ENCODE assay signal across 1 cellular context in the genomic region with DNA sequence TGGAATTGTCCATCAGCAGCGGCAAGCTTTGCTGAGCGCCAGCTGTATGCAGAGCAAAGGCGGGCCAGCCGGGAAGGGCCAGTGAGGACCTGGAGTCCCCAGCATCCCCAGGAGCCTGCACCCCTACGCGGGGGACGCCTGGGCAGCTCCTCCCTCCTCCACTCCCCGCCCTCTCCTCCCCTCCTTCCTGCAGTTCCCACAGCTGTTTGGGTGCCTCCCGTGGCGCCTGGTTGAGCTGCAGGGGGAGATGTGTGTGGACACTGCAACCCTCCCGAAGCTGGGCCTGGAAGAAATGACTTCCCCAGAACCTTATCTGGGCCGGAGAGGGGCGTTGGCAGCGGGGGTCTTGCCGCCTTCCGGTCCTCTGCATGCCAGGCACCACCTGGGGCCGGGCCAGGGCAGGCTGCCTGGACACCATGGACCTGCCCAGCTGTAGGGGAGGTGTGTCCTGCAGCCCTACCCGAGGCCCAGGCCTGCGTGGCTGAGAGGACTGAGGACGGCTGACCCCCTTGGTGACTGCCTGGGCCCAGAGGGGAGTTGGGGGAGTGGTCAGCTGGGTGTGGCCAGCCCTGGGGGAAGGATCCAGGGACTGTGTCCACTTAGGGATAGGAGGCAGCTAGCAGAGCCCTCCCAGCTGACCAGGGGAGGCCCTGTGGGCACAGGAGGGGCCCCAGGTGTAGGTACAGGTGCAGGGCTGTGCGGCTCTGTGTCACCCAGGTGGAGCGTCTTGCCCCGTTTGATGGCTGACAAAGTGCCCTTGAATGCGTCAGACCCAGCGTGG.
TF ChIP-seq lines count a peak whose summit lies in the region.

No MANE protein-coding gene starts in this region.

TF ChIP-seq in HepG2, 621 proteins besides CTCF, POLR2A, EP300 and RAD21:
- no peak for TF ChIP-seq ETS1 (CRISPR knock-in tag; IDR thresholded peaks at IDR 0.05)
- no peak for TF ChIP-seq ZNF124 (CRISPR knock-in tag; IDR thresholded peaks at IDR 0.05)
- TF ChIP-seq JARID2 (CRISPR knock-in tag; IDR thresholded peaks at IDR 0.05; ENCODE audit: insufficient replicate concordance): no peak
- no peak for TF ChIP-seq SATB2 (CRISPR knock-in tag; IDR thresholded peaks at IDR 0.05)
- TF ChIP-seq, protein P1, sequence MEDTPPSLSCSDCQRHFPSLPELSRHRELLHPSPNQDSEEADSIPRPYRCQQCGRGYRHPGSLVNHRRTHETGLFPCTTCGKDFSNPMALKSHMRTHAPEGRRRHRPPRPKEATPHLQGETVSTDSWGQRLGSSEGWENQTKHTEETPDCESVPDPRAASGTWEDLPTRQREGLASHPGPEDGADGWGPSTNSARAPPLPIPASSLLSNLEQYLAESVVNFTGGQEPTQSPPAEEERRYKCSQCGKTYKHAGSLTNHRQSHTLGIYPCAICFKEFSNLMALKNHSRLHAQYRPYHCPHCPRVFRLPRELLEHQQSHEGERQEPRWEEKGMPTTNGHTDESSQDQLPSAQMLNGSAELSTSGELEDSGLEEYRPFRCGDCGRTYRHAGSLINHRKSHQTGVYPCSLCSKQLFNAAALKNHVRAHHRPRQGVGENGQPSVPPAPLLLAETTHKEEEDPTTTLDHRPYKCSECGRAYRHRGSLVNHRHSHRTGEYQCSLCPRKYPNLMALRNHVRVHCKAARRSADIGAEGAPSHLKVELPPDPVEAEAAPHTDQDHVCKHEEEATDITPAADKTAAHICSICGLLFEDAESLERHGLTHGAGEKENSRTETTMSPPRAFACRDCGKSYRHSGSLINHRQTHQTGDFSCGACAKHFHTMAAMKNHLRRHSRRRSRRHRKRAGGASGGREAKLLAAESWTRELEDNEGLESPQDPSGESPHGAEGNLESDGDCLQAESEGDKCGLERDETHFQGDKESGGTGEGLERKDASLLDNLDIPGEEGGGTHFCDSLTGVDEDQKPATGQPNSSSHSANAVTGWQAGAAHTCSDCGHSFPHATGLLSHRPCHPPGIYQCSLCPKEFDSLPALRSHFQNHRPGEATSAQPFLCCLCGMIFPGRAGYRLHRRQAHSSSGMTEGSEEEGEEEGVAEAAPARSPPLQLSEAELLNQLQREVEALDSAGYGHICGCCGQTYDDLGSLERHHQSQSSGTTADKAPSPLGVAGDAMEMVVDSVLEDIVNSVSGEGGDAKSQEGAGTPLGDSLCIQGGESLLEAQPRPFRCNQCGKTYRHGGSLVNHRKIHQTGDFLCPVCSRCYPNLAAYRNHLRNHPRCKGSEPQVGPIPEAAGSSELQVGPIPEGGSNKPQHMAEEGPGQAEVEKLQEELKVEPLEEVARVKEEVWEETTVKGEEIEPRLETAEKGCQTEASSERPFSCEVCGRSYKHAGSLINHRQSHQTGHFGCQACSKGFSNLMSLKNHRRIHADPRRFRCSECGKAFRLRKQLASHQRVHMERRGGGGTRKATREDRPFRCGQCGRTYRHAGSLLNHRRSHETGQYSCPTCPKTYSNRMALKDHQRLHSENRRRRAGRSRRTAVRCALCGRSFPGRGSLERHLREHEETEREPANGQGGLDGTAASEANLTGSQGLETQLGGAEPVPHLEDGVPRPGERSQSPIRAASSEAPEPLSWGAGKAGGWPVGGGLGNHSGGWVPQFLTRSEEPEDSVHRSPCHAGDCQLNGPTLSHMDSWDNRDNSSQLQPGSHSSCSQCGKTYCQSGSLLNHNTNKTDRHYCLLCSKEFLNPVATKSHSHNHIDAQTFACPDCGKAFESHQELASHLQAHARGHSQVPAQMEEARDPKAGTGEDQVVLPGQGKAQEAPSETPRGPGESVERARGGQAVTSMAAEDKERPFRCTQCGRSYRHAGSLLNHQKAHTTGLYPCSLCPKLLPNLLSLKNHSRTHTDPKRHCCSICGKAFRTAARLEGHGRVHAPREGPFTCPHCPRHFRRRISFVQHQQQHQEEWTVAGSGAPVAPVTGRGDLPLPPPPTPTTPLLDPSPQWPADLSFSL (CRISPR knock-in tag; IDR thresholded peaks at IDR 0.05): no peak
- no peak for TF ChIP-seq TCF7 (IDR thresholded peaks at IDR 0.05; ENCODE audit: low read depth)
- TF ChIP-seq MYPOP (CRISPR knock-in tag; IDR thresholded peaks at IDR 0.05): no peak
- TF ChIP-seq RARA (CRISPR knock-in tag; IDR thresholded peaks at IDR 0.05): no peak
- TF ChIP-seq GATAD1 (CRISPR knock-in tag; IDR thresholded peaks at IDR 0.05): no peak
- no peak for TF ChIP-seq ZKSCAN5 (CRISPR knock-in tag; IDR thresholded peaks at IDR 0.05)
- no peak for TF ChIP-seq KDM1A (CRISPR knock-in tag; IDR thresholded peaks at IDR 0.05)
- no peak for TF ChIP-seq TBL1XR1 (IDR thresholded peaks at IDR 0.05; ENCODE audit: borderline replicate concordance, low read length, partially characterized antibody)
- TF ChIP-seq ZNF616 (CRISPR knock-in tag; IDR thresholded peaks at IDR 0.05; ENCODE audit: low read depth): no peak
- no peak for TF ChIP-seq GTF2F1 (IDR thresholded peaks at IDR 0.05; ENCODE audit: low read length)
- no peak for TF ChIP-seq ZNF205 (CRISPR knock-in tag; IDR thresholded peaks at IDR 0.05)
- no peak for TF ChIP-seq ZNF354B (CRISPR knock-in tag; IDR thresholded peaks at IDR 0.05)
